11 cellular contexts compared by ENCODE assay signal in genomic region chr2:160087854-160088745, GRCh38. TPM values are rescaled to one million over a fixed set of nuclear protein-coding genes. Genes with fewer than 3 reads are reported as not detected.
DNase-seq lines count a peak whose midpoint lies in the region; ATAC-seq, FAIRE-seq and TF ChIP-seq lines count a peak whose summit lies in the region.
"Had no signal": no experiment of that assay in that cellular context is flagged by ENCODE, and none has a peak within 500 bp of the region (broad histone marks: within the 10 kb centered on the region; RNA-seq: fewer than 3 reads in every experiment).

No MANE protein-coding gene starts in this region.

- H3K4me1 ChIP-seq in HepG2 (ENCODE audit: insufficient read depth, low read length) (no peaks in the 10 kb centered on the region), right lobe of liver (no peaks in the 10 kb centered on the region), endothelial cell of umbilical vein (ENCODE audit: control insufficient read depth, extremely low read depth, insufficient read depth, low read length) (no peaks in the 10 kb centered on the region), upper lobe of right lung (no peaks in the 10 kb centered on the region)

- H4K20me1 ChIP-seq in HepG2 (ENCODE audit: insufficient read depth, low read length): no peaks in the 10 kb centered on the region
- H4K20me1 ChIP-seq in endothelial cell of umbilical vein (replicated peaks; ENCODE audit: control insufficient read depth, extremely low read depth, insufficient read depth, low read length): no peaks in the 10 kb centered on the region

- H3K9me1 ChIP-seq in endothelial cell of umbilical vein (replicated peaks; ENCODE audit: control insufficient read depth, extremely low read depth, insufficient read depth, low read length): no peaks in the 10 kb centered on the region

- no TSS peak for BruUV-seq in HepG2 (replicated peaks; lab: Mats Ljungman, UMichigan)
- BruUV-seq in endothelial cell of umbilical vein (replicated peaks; lab: Mats Ljungman, UMichigan): no TSS peak

- peak; percentile 30 for DNase-seq in HepG2 (ENCODE audit: low spot score)
- no peak for DNase-seq in right lobe of liver
- DNase-seq in NCI-H460 (ENCODE audit: extremely low read depth, low read depth): peak; percentile 45
- no peak for DNase-seq in endothelial cell of umbilical vein (ENCODE audit: low read depth, low spot score)
- DNase-seq in upper lobe of right lung: no peak
- no peak for DNase-seq in stimulated activated naive CD4-positive, alpha-beta T cell treated with Interleukin-2 at 50 U/mL for 16 hours (lab: John Stamatoyannopoulos, UW)
- DNase-seq: GF-D8, kidney glomerular epithelial cell had no signal

- ATAC-seq in HepG2 (peak; percentile 83), right lobe of liver (no peak), upper lobe of right lung (peak; percentile 70), GM19463 (IDR thresholded peaks at IDR 0.05; ENCODE audit: unreplicated experiment) (no peak), GM21619 (IDR thresholded peaks at IDR 0.05; ENCODE audit: unreplicated experiment) (no peak)

- CTCF ChIA-PET in HepG2 (lab: Yijun Ruan, JAX; ENCODE audit: low intra/inter-chr PET ratio, low total read pairs) (interaction anchor here (1.3 to 1.9 kb wide), 3 partner anchors 123 to 976 kb away, joined by 4 to 7 read pairs (median 5); no protein-coding TSS in a partner anchor), endothelial cell of umbilical vein (lab: Charles Lee) (interaction anchor here (0.8 to 4.5 kb wide), 10 partner anchors 10 to 975 kb away, joined by 3 to 25 read pairs (median 5); no protein-coding TSS in a partner anchor)

- intact Hi-C loops in HepG2 (cut with micrococcal nuclease; ENCODE audit: unreplicated experiment): loop anchor here (1.0 to 2.0 kb wide), 3 partner anchors 906 to 1185 kb away; no protein-coding TSS in a partner anchor
- intact Hi-C loops in right lobe of liver (cut with DNase I): no loop called here
- intact Hi-C loops in endothelial cell of umbilical vein (cut with micrococcal nuclease): loop anchor here (2.0 to 5.0 kb wide), 2 partner anchors 907 to 1184 kb away; no protein-coding TSS in a partner anchor
- intact Hi-C loops in upper lobe of right lung (cut with DNase I): no loop called here

- H2AFZ ChIP-seq in HepG2 (ENCODE audit: low read length) (no peak overlapping the region), endothelial cell of umbilical vein (ENCODE audit: low read depth, low read length) (no peak overlapping the region)

- WGBS in HepG2 (ENCODE audit: low lambda C conversion rate): 6% methylated on average over 4 of the region's 4 CpGs
- 57% methylated on average over 4 of the region's 4 CpGs for WGBS in right lobe of liver (ENCODE audit: insufficient coverage, low coverage, low lambda C conversion rate, missing lambda C conversion rate)

- H3K36me3 ChIP-seq in HepG2 (replicated peaks in 1 of 2; ENCODE audit: control insufficient read depth in 1 of 2, insufficient read depth in 2 of 2, low read length in 2 of 2) (no peaks in the 10 kb centered on the region), right lobe of liver (no peaks in the 10 kb centered on the region), endothelial cell of umbilical vein (ENCODE audit: control insufficient read depth in 2 of 2, extremely low read depth in 1 of 2, insufficient read depth in 2 of 2, low read length in 2 of 2) (no peaks in the 10 kb centered on the region), upper lobe of right lung (no peaks in the 10 kb centered on the region)

- H3K79me2 ChIP-seq in HepG2 (ENCODE audit: insufficient read depth, low read length) (no peaks in the 10 kb centered on the region), endothelial cell of umbilical vein (ENCODE audit: control insufficient read depth, insufficient read depth, low read length) (no peaks in the 10 kb centered on the region)

- FAIRE-seq in HepG2 (lab: Jason Lieb, UNC): peak; percentile 26
- FAIRE-seq in endothelial cell of umbilical vein (lab: Jason Lieb, UNC): peak; percentile 66

- peaks cover 46% of the 10 kb centered on the region for H3K9me3 ChIP-seq in HepG2 (ENCODE audit: low read length)
- peaks cover 0 to 16% (median 5%) of the 10 kb centered on the region in 4 donors for H3K9me3 ChIP-seq in right lobe of liver
- H3K9me3 ChIP-seq in endothelial cell of umbilical vein (replicated peaks; ENCODE audit: control insufficient read depth, insufficient read depth, low read length): peaks cover 11% of the 10 kb centered on the region
- H3K9me3 ChIP-seq in upper lobe of right lung: peaks cover 32% of the 10 kb centered on the region

- dilution Hi-C loops in endothelial cell of umbilical vein (cut with MboI; ENCODE audit: extremely low pct_ligation_motif_present, low sequenced_read_pairs): no loop called here

- POLR2A ChIA-PET in HepG2 (lab: Yijun Ruan, JAX): no interaction called here
- POLR2A ChIA-PET in endothelial cell of umbilical vein (lab: Charles Lee): no interaction called here

- in situ Hi-C loops in HepG2 (cut with HindIII; ENCODE audit: extremely low pct_ligation_motif_present, low pct_unique_long_range_greater_than_20kb): no loop called here

- TF ChIP-seq RAD21 in HepG2 (CRISPR knock-in tag; IDR thresholded peaks at IDR 0.05): no peak; the same call in 1 of the 2 replicates

- TF ChIP-seq POLR2A in HepG2 (IDR thresholded peaks at IDR 0.05; ENCODE audit: insufficient read depth in 1 of 2, low read depth in 2 of 2, low read length in 2 of 2) (no peak), right lobe of liver (IDR thresholded peaks at IDR 0.05) (no peak), endothelial cell of umbilical vein (IDR thresholded peaks at IDR 0.05; ENCODE audit: low read depth, low read length) (no peak)

- no peaks in the 10 kb centered on the region; a peak in 1 of 5 replicates for H3K27me3 ChIP-seq in HepG2 (ENCODE audit: control insufficient read depth in 1 of 2, insufficient read depth in 2 of 2, low read length in 2 of 2)
- no peaks in the 10 kb centered on the region for H3K27me3 ChIP-seq in right lobe of liver
- no peaks in the 10 kb centered on the region for H3K27me3 ChIP-seq in endothelial cell of umbilical vein (ENCODE audit: control insufficient read depth in 2 of 2, insufficient read depth in 2 of 2, low read length in 2 of 2)
- no peaks in the 10 kb centered on the region for H3K27me3 ChIP-seq in upper lobe of right lung

- H3K9ac ChIP-seq in HepG2 (ENCODE audit: insufficient read depth, low read depth, low read length) (no peak overlapping the region), endothelial cell of umbilical vein (replicated peaks; ENCODE audit: extremely low read depth, insufficient read depth, low read length) (no peak overlapping the region)

- TF ChIP-seq EP300 in HepG2 (IDR thresholded peaks at IDR 0.05; ENCODE audit: low read depth in 2 of 2, low read length in 2 of 2): no peak
- TF ChIP-seq EP300 in HepG2 (CRISPR knock-in tag; IDR thresholded peaks at IDR 0.05; ENCODE audit: borderline replicate concordance): no peak

- H3K27ac ChIP-seq in HepG2 (ENCODE audit: extremely low read length, insufficient read depth, low read length): no peak overlapping the region
- H3K27ac ChIP-seq in right lobe of liver: no peak overlapping the region
- H3K27ac ChIP-seq in endothelial cell of umbilical vein (ENCODE audit: insufficient read depth, low read depth, low read length): no peak overlapping the region
- H3K27ac ChIP-seq in upper lobe of right lung: no peak overlapping the region

- H3K4me2 ChIP-seq in HepG2 (ENCODE audit: low read depth, low read length) (no peak overlapping the region), endothelial cell of umbilical vein (ENCODE audit: insufficient read depth, low read length) (no peak overlapping the region)

- TF ChIP-seq CTCF in HepG2 (CRISPR knock-in tag; IDR thresholded peaks at IDR 0.05) (peak; percentile 54), right lobe of liver (IDR thresholded peaks at IDR 0.05) (peak in 2 of 4 donors; percentile 24 to 26), endothelial cell of umbilical vein (IDR thresholded peaks at IDR 0.05; ENCODE audit: extremely low read depth in 1 of 2, insufficient read depth in 1 of 2, low read depth in 1 of 2, low read length in 2 of 2) (peak; percentile 4 to 21), upper lobe of right lung (IDR thresholded peaks at IDR 0.05) (peak; percentile 32)

- H3K4me3 ChIP-seq in HepG2 (replicated peaks in 1 of 3; ENCODE audit: insufficient read depth in 1 of 3, low read depth in 2 of 3, low read length in 3 of 3): no peak overlapping the region
- no peak overlapping the region for H3K4me3 ChIP-seq in right lobe of liver
- H3K4me3 ChIP-seq in endothelial cell of umbilical vein (replicated peaks in 1 of 3; ENCODE audit: insufficient read depth in 1 of 3, low read depth in 1 of 3, low read length in 3 of 3): no peak overlapping the region
- no peak overlapping the region for H3K4me3 ChIP-seq in upper lobe of right lung

RNA-seq across cellular contexts. Expression of gene PLA2R1, which starts 25.7 kb away (rescaled TPM):
- total RNA-seq in HepG2 (2016; rRNA removed; fragmentation: Illumina TruSeq; extraction: Trizol) (not detected in 2 replicates), right lobe of liver (1 to 10 TPM in 3 of 6 experiments, under 1 TPM in 3; 0.70 to 1.6 (median 0.97) TPM), endothelial cell of umbilical vein (14.4 and 15.6 TPM in 2 replicates), upper lobe of right lung (9.0 TPM)
- not detected in 2 replicates for total RNA-seq in HepG2 (2016; cell fraction: cytosol; rRNA removed; fragmentation: Illumina TruSeq; extraction: Trizol; ENCODE audit: low read depth)
- not detected in 2 replicates for total RNA-seq in HepG2 (2016; cell fraction: insoluble cytoplasmic fraction; rRNA removed; fragmentation: Illumina TruSeq; extraction: Trizol)
- total RNA-seq in HepG2 (2016; cell fraction: membrane; rRNA removed; fragmentation: Illumina TruSeq; extraction: Trizol): not detected in 2 replicates
- total RNA-seq in HepG2 (2016; cell fraction: nucleus; rRNA removed; fragmentation: Illumina TruSeq; extraction: Trizol): not detected in 2 replicates
- polyA plus RNA-seq in HepG2 (2011; rRNA removed) (not detected in 2 replicates), endothelial cell of umbilical vein (6.2 and 6.9 TPM in 2 replicates)
- polyA plus RNA-seq in HepG2 (2011; cell fraction: cytosol; rRNA removed): not detected in 2 replicates
- polyA plus RNA-seq in HepG2 (2011; cell fraction: nucleus; rRNA removed): not detected in 2 replicates
- polyA plus RNA-seq in HepG2 (2012): not detected in 2 replicates
- polyA plus RNA-seq in HepG2 (2016; cell fraction: cytosol; fragmentation: Illumina TruSeq; extraction: Trizol; ENCODE audit: low read depth): not detected in 2 replicates
- not detected in 2 replicates for polyA plus RNA-seq in HepG2 (2016; cell fraction: insoluble cytoplasmic fraction; fragmentation: Illumina TruSeq; extraction: Trizol; ENCODE audit: low read depth)
- polyA plus RNA-seq in HepG2 (2016; cell fraction: membrane; fragmentation: Illumina TruSeq; extraction: Trizol; ENCODE audit: low read depth): not detected in 2 replicates
- polyA plus RNA-seq in HepG2 (2016; cell fraction: nucleus; fragmentation: Illumina TruSeq; extraction: Trizol; ENCODE audit: insufficient read depth, low read depth): not detected in 2 replicates
- 0.09 TPM in 1 of 2 replicates, not detected in the other for polyA minus RNA-seq in HepG2 (2011; rRNA and poly(A)+ RNA removed; ENCODE audit: low replicate concordance)
- polyA minus RNA-seq in HepG2 (2011; cell fraction: cytosol; rRNA and poly(A)+ RNA removed): not detected in 2 replicates
- polyA minus RNA-seq in HepG2 (2011; cell fraction: nucleus; rRNA and poly(A)+ RNA removed): not detected in 2 replicates
- 20.2 and 22.8 TPM in 2 replicates for total RNA-seq in NCI-H460 (2014; rRNA removed; shearing (Covaris generic))
- 17.4 and 26.6 TPM in 2 replicates for polyA plus RNA-seq in NCI-H460 (2014; cell fraction: nucleus; rRNA removed)
- 7.8 and 9.0 TPM in 2 replicates for polyA plus RNA-seq in endothelial cell of umbilical vein (2011; cell fraction: cytosol; rRNA removed)
- polyA plus RNA-seq in endothelial cell of umbilical vein (2011; cell fraction: nucleus; rRNA removed): 33.0 and 36.9 TPM in 2 replicates
- polyA plus RNA-seq in endothelial cell of umbilical vein (2012): 34.5 and 47.9 TPM in 2 replicates
- 20.0 and 23.5 TPM in 2 replicates for polyA minus RNA-seq in endothelial cell of umbilical vein
- 0.10 TPM for polyA minus RNA-seq in endothelial cell of umbilical vein (2011; cell fraction: cytosol; rRNA and poly(A)+ RNA removed)
- polyA minus RNA-seq in endothelial cell of umbilical vein (2011; cell fraction: nucleus; rRNA and poly(A)+ RNA removed): 37.4 and 46.0 TPM in 2 replicates
- total RNA-seq: activated naive CD4-positive, alpha-beta T cell treated with anti-CD3 and anti-CD28 coated beads, Interleukin-2, amount 50 U/mL, for 72 hours had no signal

Comparison
In these comparisons a context has a peak if more than half of its experiments do, and no peak if none do; other contexts are left out.
1. ATAC-seq: peak in HepG2 (single experiment) and upper lobe of right lung (single experiment); none in right lobe of liver (0 of 4), GM19463 (single experiment) and GM21619 (single experiment).
2. DNase-seq: peak in HepG2 (single experiment) and NCI-H460 (single experiment); none in right lobe of liver (0 of 3), endothelial cell of umbilical vein (single experiment), upper lobe of right lung (single experiment) and stimulated activated naive CD4-positive, alpha-beta T cell treated with Interleukin-2 at 50 U/mL for 16 hours (single experiment).
3. intact Hi-C loops: an anchor here in HepG2 (1.0 to 2.0 kb wide) and endothelial cell of umbilical vein (2.0 to 5.0 kb wide); none called in right lobe of liver and upper lobe of right lung.